ENCODE assay signal across 14 cellular contexts in the genomic region with DNA sequence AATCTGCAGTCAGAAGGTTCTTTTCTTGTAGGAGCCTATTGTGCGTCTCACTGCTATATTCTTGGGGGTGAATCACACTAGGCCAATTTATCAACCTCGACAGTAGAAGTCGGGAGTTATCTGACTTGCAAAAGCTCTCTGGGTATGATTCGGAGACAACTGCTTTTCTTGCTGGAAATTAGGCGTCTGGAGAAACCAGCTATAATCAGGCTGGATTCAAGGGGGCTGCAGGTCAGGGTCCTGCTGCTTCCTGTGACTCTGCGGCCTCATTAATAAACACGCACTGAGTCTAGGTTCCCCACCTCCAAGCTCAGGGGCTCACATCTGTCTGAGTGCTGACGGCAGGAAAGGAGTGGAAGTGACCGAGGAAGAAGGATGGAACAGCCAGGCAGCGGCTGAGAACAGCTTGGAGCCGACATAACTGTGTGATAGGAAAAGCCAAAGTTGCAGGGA.
DNase-seq lines count a peak whose midpoint lies in the region; ATAC-seq and TF ChIP-seq lines count a peak whose summit lies in the region.
"Had no signal": no experiment of that assay in that cellular context is flagged by ENCODE, and none has a peak within 500 bp of the region (broad histone marks: within the 10 kb centered on the region; RNA-seq: fewer than 3 reads in every experiment).

No MANE protein-coding gene starts in this region.

- H3K36me3 ChIP-seq in heart right ventricle = no peaks in the 10 kb centered on the region
- H3K36me3 ChIP-seq in right lobe of liver = no peaks in the 10 kb centered on the region
- no peaks in the 10 kb centered on the region for H3K36me3 ChIP-seq in thyroid gland

- peaks cover 0 to 14% (median 0%) of the 10 kb centered on the region in 7 donors for H3K27me3 ChIP-seq in heart right ventricle
- H3K27me3 ChIP-seq in right lobe of liver = no peaks in the 10 kb centered on the region
- no peaks in the 10 kb centered on the region for H3K27me3 ChIP-seq in thyroid gland

- TF ChIP-seq CTCF in heart right ventricle (IDR thresholded peaks at IDR 0.05) (no peak), chondrocyte (IDR thresholded peaks at IDR 0.05) (no peak), right lobe of liver (IDR thresholded peaks at IDR 0.05) (no peak), thyroid gland (IDR thresholded peaks at IDR 0.05) (no peak)

- peak overlapping the region; percentile 43 for H3K4me3 Mint-ChIP-seq in chondrocyte (ENCODE audit: unreplicated experiment)

- ATAC-seq in heart right ventricle (peak in 5 of 8 donors; percentile 47 to 87 (median 56)), Right ventricle myocardium inferior (no peak), right lobe of liver (peak; percentile 73 to 88 (median 86))
- ATAC-seq: K562 had no signal

- H3K27ac ChIP-seq in heart right ventricle = peak overlapping the region in 5 of 10 donors; percentile 12 to 53 (median 22)
- peak overlapping the region in 1 of 3 donors; percentile 31 for H3K27ac ChIP-seq in right lobe of liver
- no peak overlapping the region for H3K27ac ChIP-seq in thyroid gland

- H3K4me1 ChIP-seq in heart right ventricle (peaks cover 0 to 10% (median 0%) of the 10 kb centered on the region in 9 donors), right lobe of liver (no peaks in the 10 kb centered on the region), thyroid gland (no peaks in the 10 kb centered on the region)

- peaks cover 15% of the 10 kb centered on the region for H3K36me3 Mint-ChIP-seq in chondrocyte (ENCODE audit: low read depth)

- 24 to 34% methylated on average over 11 of the region's 11 CpGs for WGBS in heart right ventricle, 2 donors
- 26% methylated on average over 9 of the region's 11 CpGs for WGBS in right lobe of liver (ENCODE audit: insufficient coverage, low coverage, low lambda C conversion rate, missing lambda C conversion rate)
- WGBS in thyroid gland, 2 donors = 51 to 57% methylated on average over 11 of the region's 11 CpGs

- H3K27me3 Mint-ChIP-seq in chondrocyte (ENCODE audit: low read depth) = no peaks in the 10 kb centered on the region

- peaks cover 0 to 11% (median 7%) of the 10 kb centered on the region in 11 donors for H3K9me3 ChIP-seq in heart right ventricle
- no peaks in the 10 kb centered on the region for H3K9me3 ChIP-seq in right lobe of liver
- no peaks in the 10 kb centered on the region for H3K9me3 ChIP-seq in thyroid gland

- H3K4me3 ChIP-seq in heart right ventricle (peak overlapping the region in 3 of 10 donors; percentile 8 to 18 (median 11)), right lobe of liver (no peak overlapping the region), thyroid gland (replicated peaks in 1 of 3) (no peak overlapping the region)
- H3K4me3 ChIP-seq: K562 had no signal

- peak overlapping the region; percentile 96 for H3K27ac Mint-ChIP-seq in chondrocyte (ENCODE audit: unreplicated experiment)
- H3K27ac Mint-ChIP-seq: activated T-helper 2 cell treated with anti-CD3 and anti-CD28 coated beads, Interferon-gamma antibody, Interleukin-2, Interleukin-4, amounts not matched to agents 10 μg/mL and 5 μg/mL and 100 μg/mL, durations not matched to agents 14 hours and 24 hours and 36 hours had no signal

- intact Hi-C loops in heart right ventricle (cut with DNase I) = no loop called here
- intact Hi-C loops in Right ventricle myocardium inferior (cut with DNase I) = no loop called here
- intact Hi-C loops in right lobe of liver (cut with DNase I) = no loop called here
- intact Hi-C loops in thyroid gland (cut with DNase I) = no loop called here

- peaks cover 10% of the 10 kb centered on the region for H3K9me3 Mint-ChIP-seq in chondrocyte (ENCODE audit: low read depth)
- H3K9me3 Mint-ChIP-seq: activated T-helper 2 cell treated with anti-CD3 and anti-CD28 coated beads, Interferon-gamma antibody, Interleukin-2, Interleukin-4, amounts not matched to agents 10 μg/mL and 5 μg/mL and 100 μg/mL, durations not matched to agents 14 hours and 24 hours and 36 hours had no signal

- TF ChIP-seq POLR2A in right lobe of liver (IDR thresholded peaks at IDR 0.05) = no peak
- no peak for TF ChIP-seq POLR2A in thyroid gland (IDR thresholded peaks at IDR 0.05)

- DNase-seq in heart right ventricle (no peak), Right ventricle myocardium inferior (ENCODE audit: missing footprints) (no peak), chondrocyte (ENCODE audit: low spot score) (no peak), right lobe of liver (no peak), stromal cell of bone marrow (ENCODE audit: low read depth) (peak; percentile 75), T-helper 1 cell (no peak), thyroid gland (no peak)
- no peak for DNase-seq in activated T-cell treated with anti-CD3 and anti-CD28 coated beads, Interleukin-2, amount 50 U/mL, for 1 hour
- DNase-seq: NCI-H1436; NCI-H510A treated with DMSO at 0.1 percent for 48 hours; stimulated activated CD4-positive, alpha-beta T cell treated with anti-CD3 and anti-CD28 coated beads, Interleukin-12 subunit alpha, Interleukin-12 subunit beta, amount 100 ng/mL, for 4 hours; trophoblast cell had no signal

- H3K4me1 Mint-ChIP-seq in chondrocyte (ENCODE audit: low read depth) = peaks cover 40% of the 10 kb centered on the region
